In genomic region chr11:123511037-123511870, GRCh38 we compare ENCODE assay signal across 8 cellular contexts.
DNase-seq lines count a peak whose midpoint lies in the region; FAIRE-seq and TF ChIP-seq lines count a peak whose summit lies in the region.

No MANE protein-coding gene starts in this region.

- intact Hi-C loops in transverse colon (cut with DNase I; ENCODE audit: low total_unique reads) = no loop called here

- H4K20me1 ChIP-seq in osteoblast (ENCODE audit: insufficient read depth, low read length) = peaks cover 18% of the 10 kb centered on the region

- peak overlapping the region; percentile 74 for H3K4me2 ChIP-seq in osteoblast (ENCODE audit: insufficient read depth, low read length)

- TF ChIP-seq CTCF in osteoblast (IDR thresholded peaks at IDR 0.05; ENCODE audit: extremely low read depth, low read depth, low read length) = peak; percentile 97
- peak; percentile 68 to 86 (median 81) for TF ChIP-seq CTCF in transverse colon (IDR thresholded peaks at IDR 0.05)

- peaks cover 72% of the 10 kb centered on the region for H3K79me2 ChIP-seq in osteoblast (ENCODE audit: insufficient read depth, low read length)

- H3K4me3 ChIP-seq in MG63 = no peak overlapping the region
- H3K4me3 ChIP-seq in SJCRH30 = no peak overlapping the region
- peak overlapping the region; percentile 44 for H3K4me3 ChIP-seq in osteoblast (ENCODE audit: insufficient read depth, low read length)
- no peak overlapping the region for H3K4me3 ChIP-seq in transverse colon

- H3K36me3 ChIP-seq in MG63 = no peaks in the 10 kb centered on the region
- no peaks in the 10 kb centered on the region for H3K36me3 ChIP-seq in SJCRH30
- H3K36me3 ChIP-seq in osteoblast (ENCODE audit: insufficient read depth, low read length) = no peaks in the 10 kb centered on the region
- no peaks in the 10 kb centered on the region for H3K36me3 ChIP-seq in transverse colon

- 23 to 50% methylated on average over 2 to 14 of the region's 14 CpGs for WGBS in transverse colon (ENCODE audit: low coverage in 1 of 2), 2 donors

- H3K4me1 ChIP-seq in SJCRH30 = no peaks in the 10 kb centered on the region
- H3K4me1 ChIP-seq in osteoblast (ENCODE audit: insufficient read depth, low read length) = peaks cover 13% of the 10 kb centered on the region
- no peaks in the 10 kb centered on the region for H3K4me1 ChIP-seq in transverse colon

- FAIRE-seq in H54 (lab: Jason Lieb, UNC) = peak; percentile 87
- peak; percentile 10 for FAIRE-seq in frontal cortex (lab: Jason Lieb, UNC)

- no peaks in the 10 kb centered on the region for H3K9me3 ChIP-seq in MG63
- H3K9me3 ChIP-seq in SJCRH30 (replicated peaks) = no peaks in the 10 kb centered on the region
- H3K9me3 ChIP-seq in osteoblast (ENCODE audit: low read depth, low read length) = no peaks in the 10 kb centered on the region
- no peaks in the 10 kb centered on the region for H3K9me3 ChIP-seq in transverse colon

- TF ChIP-seq EP300 in transverse colon (IDR thresholded peaks at IDR 0.05; ENCODE audit: low read depth) = no peak

- TF ChIP-seq POLR2A in H54 (IDR thresholded peaks at IDR 0.05; ENCODE audit: low read depth, low read length) (no peak), transverse colon (IDR thresholded peaks at IDR 0.05) (no peak)

- no peak overlapping the region for H3K27ac ChIP-seq in SJCRH30
- no peak overlapping the region for H3K27ac ChIP-seq in osteoblast (ENCODE audit: low read depth, low read length)
- H3K27ac ChIP-seq in transverse colon = no peak overlapping the region

- in situ Hi-C loops in transverse colon (cut with MboI; ENCODE audit: low pct_ligation_motif_present in 1 of 4, low pct_unique_long_range_greater_than_20kb in 1 of 4, low sequenced_read_pairs in 3 of 4) = no loop called here

- H3K27me3 ChIP-seq in MG63 (peaks cover 2% of the 10 kb centered on the region; the same call in 1 of the 2 replicates), SJCRH30 (no peaks in the 10 kb centered on the region), osteoblast (ENCODE audit: insufficient read depth, low read length) (no peaks in the 10 kb centered on the region), transverse colon (no peaks in the 10 kb centered on the region)

- H2AFZ ChIP-seq in osteoblast (ENCODE audit: low read length) = peak overlapping the region; percentile 43

- DNase-seq in ELF-1 (ENCODE audit: low read depth, low spot score) (peak; percentile 99), H54 (ENCODE audit: insufficient read length, low spot score) (peak; percentile 68), MG63 (peak; percentile 91), SJCRH30 (peak; percentile 84 to 89), frontal cortex (ENCODE audit: low spot score in 2 of 2) (peak; percentile 47 to 76), osteoblast (ENCODE audit: insufficient read length, low spot score, missing footprints) (peak; percentile 95), transverse colon (peak; percentile 81)
- DNase-seq in activated effector memory CD4-positive, alpha-beta T cell treated with anti-CD3 and anti-CD28 coated beads, Interleukin-2, amount 50 U/mL, for 16 hours = peak; percentile 85
